ENCODE assay signal across 1 cellular context in genomic region chr3:50300681-50301254, GRCh38.
TF ChIP-seq lines count a peak whose summit lies in the region.

No MANE protein-coding gene starts in this region.

TF ChIP-seq in H1, 55 proteins besides CTCF, POLR2A, EP300 and RAD21:
- TF ChIP-seq RBBP5 (IDR thresholded peaks at IDR 0.05; ENCODE audit: borderline replicate concordance, low read depth, low read length) (no peak), TBP (IDR thresholded peaks at IDR 0.05; ENCODE audit: low read depth, low read length) (no peak), CHD1 (IDR thresholded peaks at IDR 0.05; ENCODE audit: low read depth, low read length) (no peak), EGR1 (IDR thresholded peaks at IDR 0.05; ENCODE audit: borderline replicate concordance, low read depth, low read length) (no peak), SUZ12 (IDR thresholded peaks at IDR 0.05; ENCODE audit: low read length) (no peak), CHD2 (IDR thresholded peaks at IDR 0.05; ENCODE audit: low read length) (no peak), KDM4A (IDR thresholded peaks at IDR 0.05; ENCODE audit: low read depth, low read length, severe bottlenecking) (no peak)
- TF ChIP-seq, protein P1, sequence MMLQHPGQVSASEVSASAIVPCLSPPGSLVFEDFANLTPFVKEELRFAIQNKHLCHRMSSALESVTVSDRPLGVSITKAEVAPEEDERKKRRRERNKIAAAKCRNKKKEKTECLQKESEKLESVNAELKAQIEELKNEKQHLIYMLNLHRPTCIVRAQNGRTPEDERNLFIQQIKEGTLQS (IDR thresholded peaks at IDR 0.05; ENCODE audit: insufficient read depth, low read depth, low read length): no peak
